ENCODE assay signal across 10 cellular contexts in the genomic region with DNA sequence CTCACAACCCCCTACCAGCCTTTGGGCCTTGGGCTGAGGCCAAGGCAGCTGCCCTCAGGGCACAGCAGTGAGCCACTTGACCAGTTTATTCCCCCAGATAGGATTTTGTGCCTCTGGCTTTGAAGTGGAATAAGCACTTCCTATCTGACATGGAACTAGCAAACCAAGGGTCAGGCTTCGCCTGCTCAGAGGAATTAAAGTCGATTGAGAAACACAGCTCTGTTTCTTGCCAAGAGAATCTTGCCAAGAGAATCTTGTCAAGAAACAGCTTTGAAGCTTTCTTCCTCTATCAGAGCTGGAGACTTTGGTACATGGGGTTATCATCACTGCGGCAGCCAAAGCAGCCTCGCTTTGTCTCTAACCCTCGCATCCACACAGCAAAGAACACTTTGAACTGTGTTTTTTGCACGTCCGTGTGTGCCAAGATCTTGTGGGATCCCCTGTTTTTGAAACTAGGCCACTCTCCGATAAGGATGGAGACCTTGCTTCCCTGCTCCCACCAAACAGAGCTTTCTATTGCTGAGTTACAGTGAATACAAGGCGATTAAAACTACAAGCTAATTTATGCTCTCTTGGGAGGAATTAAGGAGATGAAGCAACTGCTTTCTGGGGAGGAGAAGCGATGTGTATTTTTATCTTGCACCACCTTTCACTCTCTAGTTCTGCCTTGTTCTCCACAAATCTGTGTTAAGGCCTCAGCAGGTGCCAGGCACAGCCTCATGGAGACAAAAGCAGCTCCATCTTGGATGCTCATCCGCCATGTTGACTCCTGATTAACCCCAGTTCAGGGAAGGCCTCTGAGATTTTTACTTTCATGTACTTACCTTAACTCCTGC.
DNase-seq lines count a peak whose midpoint lies in the region; ATAC-seq and TF ChIP-seq lines count a peak whose summit lies in the region.
"Had no signal": no experiment of that assay in that cellular context is flagged by ENCODE, and none has a peak within 500 bp of the region (broad histone marks: within the 10 kb centered on the region; RNA-seq: fewer than 3 reads in every experiment).

No MANE protein-coding gene starts in this region.

- in situ Hi-C loops in ACHN (cut with HindIII; ENCODE audit: low pct_ligation_motif_present, low pct_unique_long_range_greater_than_20kb, low sequenced_read_pairs) = no loop called here

- H3K4me3 ChIP-seq in esophagus squamous epithelium (no peak overlapping the region), vagina (no peak overlapping the region)

- H3K27me3 ChIP-seq in esophagus squamous epithelium (no peaks in the 10 kb centered on the region), vagina (no peaks in the 10 kb centered on the region)

- TF ChIP-seq POLR2A in esophagus squamous epithelium (IDR thresholded peaks at IDR 0.05) (no peak), vagina (IDR thresholded peaks at IDR 0.05) (no peak)

- intact Hi-C loops in Right ventricle myocardium inferior (cut with DNase I) (no loop called here), cardiac septum (cut with DNase I) (no loop called here), esophagus squamous epithelium (cut with DNase I) (no loop called here), vagina (cut with DNase I) (no loop called here)

- H3K9me3 ChIP-seq in esophagus squamous epithelium (no peaks in the 10 kb centered on the region), vagina (no peaks in the 10 kb centered on the region)

- no peak for DNase-seq in Right ventricle myocardium inferior (ENCODE audit: missing footprints)
- DNase-seq in cardiac septum (ENCODE audit: low spot score) = no peak
- no peak for DNase-seq in esophagus squamous epithelium (lab: John Stamatoyannopoulos, UW)
- peak; percentile 31 for DNase-seq in midbrain (lab: John Stamatoyannopoulos, UW)
- DNase-seq in vagina (ENCODE audit: extremely low spot score in 2 of 2) = peak; percentile 31 to 85
- no peak for DNase-seq in NCI-H446 (lab: John Stamatoyannopoulos, UW)
- DNase-seq in ACHN = no peak
- DNase-seq in KG1 (lab: John Stamatoyannopoulos, UW) = no peak
- DNase-seq: dermis blood vessel endothelial cell had no signal

- WGBS in esophagus squamous epithelium, 2 donors = 49 to 58% methylated on average over 10 to 11 of the region's 11 CpGs

- TF ChIP-seq CTCF in esophagus squamous epithelium (IDR thresholded peaks at IDR 0.05) (no peak), vagina (IDR thresholded peaks at IDR 0.05) (no peak)

- no peaks in the 10 kb centered on the region for H3K36me3 ChIP-seq in esophagus squamous epithelium
- H3K36me3 ChIP-seq in vagina = no peaks in the 10 kb centered on the region

- H3K4me1 ChIP-seq in esophagus squamous epithelium = peaks cover 0 to 20% (median 10%) of the 10 kb centered on the region in 3 donors
- peaks cover 28% of the 10 kb centered on the region for H3K4me1 ChIP-seq in vagina

- H3K27ac ChIP-seq in esophagus squamous epithelium (peak overlapping the region; percentile 23 to 79 (median 64)), vagina (peak overlapping the region; percentile 53)
- H3K27ac ChIP-seq: C4-2B had no signal

- ATAC-seq in Right ventricle myocardium inferior = peak; percentile 93

Comparison
In these comparisons a context has a peak if more than half of its experiments do, and no peak if none do; other contexts are left out.
1. DNase-seq: peak in midbrain (single experiment) and vagina (2 of 2); none in Right ventricle myocardium inferior (single experiment), cardiac septum (single experiment), esophagus squamous epithelium (single experiment), NCI-H446 (0 of 2), ACHN (single experiment) and KG1 (single experiment).